ENCODE assay signal across 1 cellular context in genomic region chr2:83587309-83587708, GRCh38.
TF ChIP-seq lines count a peak whose summit lies in the region.

No MANE protein-coding gene starts in this region.

TF ChIP-seq in K562, 482 proteins besides CTCF, POLR2A, EP300 and RAD21 (continued from another document):
- TF ChIP-seq RREB1 (CRISPR knock-in tag; IDR thresholded peaks at IDR 0.05) (no peak), ARID4B (CRISPR knock-in tag; IDR thresholded peaks at IDR 0.05) (no peak), PRPF4 (IDR thresholded peaks at IDR 0.05; ENCODE audit: insufficient read depth, low read depth, low read length, poor library complexity, severe bottlenecking) (no peak), NCOA1 (IDR thresholded peaks at IDR 0.05; ENCODE audit: low read depth) (no peak), NR2F6 (CRISPR knock-in tag; IDR thresholded peaks at IDR 0.05) (no peak), PBX2 (CRISPR knock-in tag; IDR thresholded peaks at IDR 0.05; ENCODE audit: low read depth) (no peak), PBX2 (tag; conservative IDR thresholded peaks at IDR 0.05; ENCODE audit: low read depth) (no peak), HMBOX1 (IDR thresholded peaks at IDR 0.05) (no peak), ZBTB26 (CRISPR knock-in tag; IDR thresholded peaks at IDR 0.05) (no peak), LEF1 (IDR thresholded peaks at IDR 0.05) (no peak), ZNF512 (tag; IDR thresholded peaks at IDR 0.05) (no peak), ZNF184 (CRISPR knock-in tag; IDR thresholded peaks at IDR 0.05) (no peak), SMAD4 (CRISPR knock-in tag; conservative IDR thresholded peaks at IDR 0.05) (no peak), BDP1 (IDR thresholded peaks at IDR 0.05; ENCODE audit: insufficient read depth, insufficient read length) (no peak), ZNF282 (CRISPR knock-in tag; IDR thresholded peaks at IDR 0.05) (no peak)
